Comparison of ENCODE assay signal across 8 cellular contexts in the genomic region with DNA sequence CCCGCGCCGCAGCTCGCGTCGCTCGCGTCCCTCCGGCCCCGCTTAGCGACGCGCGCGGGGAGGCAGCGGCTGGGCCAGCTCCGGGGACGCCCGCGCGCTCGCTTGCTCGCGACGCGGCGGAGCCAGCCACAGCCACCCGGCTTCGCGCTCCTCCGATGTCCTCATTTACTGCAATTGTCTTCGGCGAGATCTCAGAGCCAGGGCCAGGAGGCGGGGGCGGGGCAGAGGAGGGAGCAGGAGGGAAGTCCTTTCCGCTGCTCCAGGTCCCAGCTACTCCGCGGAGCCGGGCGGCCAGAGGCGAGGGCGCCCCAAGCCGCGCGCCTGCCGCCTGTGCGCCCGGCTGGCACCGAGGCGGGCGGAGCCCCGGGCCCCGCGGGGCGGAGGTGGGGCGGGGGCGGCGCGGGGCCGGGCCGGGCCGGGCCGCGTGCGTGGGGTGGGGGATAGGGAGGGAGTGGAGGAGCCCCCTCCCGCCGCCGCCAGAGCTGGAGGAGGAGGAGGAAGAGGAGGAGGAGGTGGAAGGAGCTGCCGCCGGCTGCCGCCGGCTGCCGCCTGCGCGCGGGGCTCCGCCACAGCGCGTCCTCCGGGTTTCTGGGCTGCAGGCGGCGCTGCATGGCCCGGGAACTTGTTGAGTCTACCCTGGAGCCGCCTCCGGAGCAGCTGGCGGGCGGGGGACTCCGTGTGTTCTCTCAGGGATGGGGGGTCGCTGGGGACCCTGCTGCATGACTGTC. TPM values are rescaled to one million over a fixed set of nuclear protein-coding genes. Genes with fewer than 3 reads are reported as not detected.
DNase-seq lines count a peak whose midpoint lies in the region; ATAC-seq, FAIRE-seq and TF ChIP-seq lines count a peak whose summit lies in the region.

Gene INSYN2A, minus strand, starts transcription at position 365 of the 728 bp plus-strand sequence. CDS start 20,196 bp downstream, outside the sequence.

- peaks cover 24% of the 10 kb centered on the region for H3K4me1 ChIP-seq in A549
- H3K4me1 ChIP-seq in HUES64 (ENCODE audit: insufficient read depth, low read length) = peaks cover 8% of the 10 kb centered on the region; the same call in 1 of the 2 replicates
- H3K4me1 ChIP-seq in H1 (replicated peaks in 1 of 4; ENCODE audit: control insufficient read depth in 3 of 4, insufficient read depth in 4 of 4, low read length in 3 of 4) = peaks cover 3 to 9% (median 7%) of the 10 kb centered on the region in 4 experiments; a peak in 5 of 7 replicates
- peaks cover 9% of the 10 kb centered on the region for H3K4me1 ChIP-seq in mesodermal cell (ENCODE audit: control insufficient read depth, insufficient read depth, low read length, poor library complexity, severe bottlenecking)

- H3K27me3 ChIP-seq in HUES64 (ENCODE audit: insufficient read depth, low read length) (peaks cover 58% of the 10 kb centered on the region), H1 (replicated peaks in 1 of 4; ENCODE audit: control insufficient read depth in 3 of 4, extremely low read depth in 1 of 4, insufficient read depth in 3 of 4, low read length in 3 of 4) (peaks cover 0 to 34% (median 17%) of the 10 kb centered on the region in 4 experiments; a peak in 6 of 7 replicates)

- H2BK20ac ChIP-seq in H1 (ENCODE audit: low read length) = no peak within 1 kb of the TSS

- no peak for TF ChIP-seq EP300 in A549 (IDR thresholded peaks at IDR 0.05)
- TF ChIP-seq EP300 in H1 (IDR thresholded peaks at IDR 0.05; ENCODE audit: borderline replicate concordance in 1 of 2, low read depth in 2 of 2, low read length in 2 of 2) = no peak; a peak in 1 of 3 replicates

- peak within 1 kb of the TSS; percentile 37; the same call in 1 of the 2 replicates for H4K8ac ChIP-seq in H1 (ENCODE audit: extremely low read depth, insufficient read depth, low read length)

- H2AK5ac ChIP-seq in H1 (ENCODE audit: low read depth, low read length) = 0 out of 2 replicates have a peak within 1 kb of the TSS, but pooled peaks have one; percentile 61

- no peak for TF ChIP-seq POLR2A in A549 (IDR thresholded peaks at IDR 0.05; ENCODE audit: low read length)
- no peak for TF ChIP-seq POLR2A in H1 (IDR thresholded peaks at IDR 0.05; ENCODE audit: control extremely low read depth in 1 of 2, low read depth in 2 of 2, low read length in 2 of 2)

- 0% methylated on average over 18 of the region's 89 CpGs for WGBS in A549 (ENCODE audit: missing lambda C conversion rate)
- WGBS in HUES64 = under 1% methylated on average over 86 of the region's 89 CpGs
- 1% methylated on average over 36 of the region's 89 CpGs; no CpG with 5 or more reads in 1 of the 2 experiments for WGBS in H1 (ENCODE audit: extremely low coverage in 1 of 2, insufficient coverage in 1 of 2, insufficient read length in 1 of 2, insufficient replicate concordance in 2 of 2, low coverage in 1 of 2, low lambda C conversion rate in 2 of 2, missing lambda C conversion rate in 1 of 2), 2 experiments
- WGBS in mesodermal cell (ENCODE audit: insufficient coverage in 2 of 2), 2 experiments = 0 to 1% methylated on average over 39 to 50 of the region's 89 CpGs

- ATAC-seq in A549 = peak; percentile 70 to 72

- peak within 1 kb of the TSS; percentile 6; the same call in 1 of the 2 replicates for H3K18ac ChIP-seq in H1 (ENCODE audit: extremely low read depth, low read length)

- CTCF ChIA-PET in A549 (lab: Yijun Ruan, JAX) (interaction anchor here (0.9 to 1.4 kb wide), 2 partner anchors 19 to 46 kb away, joined by 3 to 6 read pairs; no protein-coding TSS in a partner anchor), H1 (lab: Charles Lee; ENCODE audit: partially characterized antibody) (interaction anchor here (1.1 to 1.4 kb wide), 2 partner anchors 260 to 381 kb away, joined by 3 to 4 read pairs; no protein-coding TSS in a partner anchor)

- peak within 1 kb of the TSS; percentile 56 to 87 for H3K27ac ChIP-seq in A549
- no peak within 1 kb of the TSS for H3K27ac ChIP-seq in HUES64 (ENCODE audit: low read depth, low read length)
- no peak within 1 kb of the TSS for H3K27ac ChIP-seq in H1 (ENCODE audit: low read depth, low read length)
- no peak within 1 kb of the TSS for H3K27ac ChIP-seq in mesodermal cell (ENCODE audit: low read depth, low read length, severe bottlenecking)

- H3K23me2 ChIP-seq in H1 (ENCODE audit: low read depth, low read length) = peaks cover 13% of the 10 kb centered on the region; the same call in 1 of the 2 replicates

- H3K9ac ChIP-seq in HUES64 (ENCODE audit: low read depth, low read length) (peak within 1 kb of the TSS; percentile 35; the same call in 1 of the 2 replicates), H1 (replicated peaks in 1 of 4; ENCODE audit: extremely low read depth in 1 of 4, low read depth in 3 of 4, low read length in 3 of 4) (peak within 1 kb of the TSS in 2 of 4 experiments; percentile 17 to 67; a peak in 3 of 7 replicates)

- peaks cover 11 to 12% of the 10 kb centered on the region in 2 experiments for H4K20me1 ChIP-seq in H1 (replicated peaks in 1 of 2; ENCODE audit: control insufficient read depth in 1 of 2, insufficient read depth in 2 of 2, low read length in 2 of 2)

- POLR2A ChIA-PET in A549 (lab: Yijun Ruan, JAX) = no interaction called here
- POLR2A ChIA-PET in H1 (lab: Charles Lee; ENCODE audit: partially characterized antibody) = interaction anchor here (0.6 to 2.1 kb wide), 3 partner anchors 9 to 50 kb away, joined by 3 to 6 read pairs (median 4); no protein-coding TSS in a partner anchor

- no peak within 1 kb of the TSS for H2BK5ac ChIP-seq in H1 (ENCODE audit: low read depth, low read length)

- DNase-seq in A549 (ENCODE audit: low read depth in 1 of 2, low spot score in 1 of 2) (peak; percentile 43 to 46), H1 (ENCODE audit: low read depth in 1 of 2, low spot score in 2 of 2) (peak in 1 of 2 experiments; percentile 76), SKM-1 (lab: John Stamatoyannopoulos, UW; ENCODE audit: unreplicated experiment) (no peak), NCI-H187 (lab: John Stamatoyannopoulos, UW) (no peak), NCI-H2107 treated with DMSO at 0.1 percent for 48 hours (lab: John Stamatoyannopoulos, UW; ENCODE audit: unreplicated experiment) (no peak), LoVo (ENCODE audit: low spot score) (no peak)

- no peak within 1 kb of the TSS for H2AFZ ChIP-seq in H1 (ENCODE audit: low read length)

- TF ChIP-seq CTCF in A549 (IDR thresholded peaks at IDR 0.05) = peak; percentile 38; the same call in 2 of the 3 replicates
- TF ChIP-seq CTCF in H1 (IDR thresholded peaks at IDR 0.05; ENCODE audit: control extremely low read depth in 1 of 3, insufficient read depth in 1 of 3, low read depth in 1 of 3, low read length in 3 of 3) = peak; percentile 39 to 53 (median 40)

- no peak within 1 kb of the TSS for H2BK12ac ChIP-seq in H1 (ENCODE audit: low read depth, low read length)

- H3K23ac ChIP-seq in H1 (ENCODE audit: insufficient read length) = no peak within 1 kb of the TSS

- no peak within 1 kb of the TSS for H2BK15ac ChIP-seq in H1 (ENCODE audit: low read length)

- H3K4me3 ChIP-seq in A549 (peak within 1 kb of the TSS; percentile 62), HUES64 (ENCODE audit: low read length) (peak within 1 kb of the TSS; percentile 56), H1 (ENCODE audit: extremely low read depth in 1 of 4, insufficient read depth in 2 of 4, low read depth in 3 of 4, low read length in 4 of 4) (peak within 1 kb of the TSS; percentile 44 to 66 (median 49)), mesodermal cell (ENCODE audit: extremely low read depth, insufficient read depth, low read length, poor library complexity, severe bottlenecking) (peak within 1 kb of the TSS; percentile 40)

- TF ChIP-seq RAD21 in A549 (conservative IDR thresholded peaks at IDR 0.05 in 1 of 2, IDR thresholded peaks at IDR 0.05 in 1 of 2) (peak in 1 of 2 experiments; percentile 24; a peak in 1 of 5 replicates), H1 (IDR thresholded peaks at IDR 0.05 in 1 of 2, conservative IDR thresholded peaks at IDR 0.05 in 1 of 2; ENCODE audit: low read depth in 2 of 2, low read length in 2 of 2) (peak; percentile 41 to 54)

- H3K56ac ChIP-seq in H1 (replicated peaks; ENCODE audit: insufficient read length, low read depth, low read length) = no peak within 1 kb of the TSS

- no peaks in the 10 kb centered on the region for H3K9me3 ChIP-seq in A549
- H3K9me3 ChIP-seq in HUES64 (ENCODE audit: insufficient read depth, low read depth, low read length) = no peaks in the 10 kb centered on the region
- H3K9me3 ChIP-seq in H1 (ENCODE audit: insufficient read depth in 2 of 2, low read depth in 1 of 2, low read length in 1 of 2) = no peaks in the 10 kb centered on the region
- no peaks in the 10 kb centered on the region for H3K9me3 ChIP-seq in mesodermal cell (ENCODE audit: control insufficient read depth, low read length)

- H3K4ac ChIP-seq in H1 (replicated peaks; ENCODE audit: insufficient read length, low read depth, low read length) = peak within 1 kb of the TSS; percentile 53

- H3K4me2 ChIP-seq in A549 (peak within 1 kb of the TSS; percentile 98), H1 (ENCODE audit: insufficient read depth in 1 of 2, low read depth in 2 of 2, low read length in 2 of 2) (peak within 1 kb of the TSS; percentile 93 to 97)

- H4K5ac ChIP-seq in H1 (ENCODE audit: insufficient read length, low read depth, low read length) = no peak within 1 kb of the TSS

- H3K79me2 ChIP-seq in H1 (ENCODE audit: control insufficient read depth in 1 of 2, insufficient read depth in 2 of 2, low read length in 2 of 2) = no peaks in the 10 kb centered on the region

- H3K14ac ChIP-seq in H1 (ENCODE audit: insufficient read length) = no peak within 1 kb of the TSS

- no peak for FAIRE-seq in A549 (lab: Jason Lieb, UNC)
- no peak for FAIRE-seq in H1 (lab: Jason Lieb, UNC)

- H3K36me3 ChIP-seq in HUES64 (ENCODE audit: insufficient read depth, low read length) = no peaks in the 10 kb centered on the region
- no peaks in the 10 kb centered on the region for H3K36me3 ChIP-seq in H1 (ENCODE audit: control insufficient read depth in 2 of 4, insufficient read depth in 4 of 4, low read length in 3 of 4)
- no peaks in the 10 kb centered on the region for H3K36me3 ChIP-seq in mesodermal cell (ENCODE audit: control insufficient read depth, insufficient read depth, low read length)

- no peak within 1 kb of the TSS for H4K91ac ChIP-seq in H1 (replicated peaks; ENCODE audit: insufficient read length, low read length)

- no peaks in the 10 kb centered on the region for H3K79me1 ChIP-seq in H1 (ENCODE audit: low read depth, low read length)

- no peak within 1 kb of the TSS for H2BK120ac ChIP-seq in H1 (replicated peaks; ENCODE audit: low read depth, low read length)

RNA-seq across cellular contexts. Expression of gene INSYN2A, which starts in this region (rescaled TPM):
- polyA plus RNA-seq in A549 (2011; rRNA removed) (0.20 and 0.25 TPM in 2 replicates), A549 (2017; fragmentation: RNase III; extraction: RNeasy Plus Mini Kit Qiagen cat#74134 plus additional on column Dnase treatment) (0.47 to 0.62 TPM (median 0.54 TPM) in 3 replicates), H1 (2011; rRNA removed) (0.08 and 0.11 TPM in 2 replicates)
- polyA plus RNA-seq in A549 (2012; cell fraction: cytosol; rRNA removed) = 0.19 and 0.25 TPM in 2 replicates
- 0.20 and 0.23 TPM in 2 replicates for polyA plus RNA-seq in A549 (2012; cell fraction: nucleus; rRNA removed)
- 0.24 and 0.25 TPM in 2 replicates for polyA minus RNA-seq in A549 (2011; rRNA and poly(A)+ RNA removed)
- polyA plus RNA-seq in HUES64 (2013, experiment 1 of 2) = 0.10 TPM
- 0.13 TPM for polyA plus RNA-seq in HUES64 (2013, experiment 2 of 2)
- total RNA-seq in H1 (2021; fragmentation: NEBNext Ultra II Directional; extraction: Animal tissue kit (Norgen Biotek cat#: 25700)) = 0.19 TPM in 2 replicates
- polyA plus RNA-seq in H1 (2011; cell fraction: cytosol; rRNA removed) = 0.09 TPM
- 0.19 TPM for polyA plus RNA-seq in H1 (2011; cell fraction: nucleus; rRNA removed)
- 0.09 to 0.23 TPM (median 0.18 TPM) in 4 replicates for polyA plus RNA-seq in H1 (2012, experiment 1 of 2)
- polyA plus RNA-seq in H1 (2012, experiment 2 of 2) = not detected
- 0.14 TPM for polyA plus RNA-seq in H1 (2013, experiment 1 of 2)
- polyA plus RNA-seq in H1 (2013, experiment 2 of 2) = 0.13 TPM
- 0.10 and 0.22 TPM in 2 replicates for polyA minus RNA-seq in H1 (2011; rRNA and poly(A)+ RNA removed)
- polyA minus RNA-seq in H1 (2011; cell fraction: cytosol; rRNA and poly(A)+ RNA removed) = not detected
- polyA minus RNA-seq in H1 (2011; cell fraction: nucleus; rRNA and poly(A)+ RNA removed) = not detected
- polyA plus RNA-seq in mesodermal cell (2013, experiment 1 of 2) = 0.48 TPM
- polyA plus RNA-seq in mesodermal cell (2013, experiment 2 of 2) = 0.25 TPM

Comparison
In these comparisons a context has a peak if more than half of its experiments do, and no peak if none do; other contexts are left out.
1. Peak in DNase-seq, ATAC-seq, H3K4me3 ChIP-seq, H3K27ac ChIP-seq and H3K4me2 ChIP-seq in A549; RNA of the gene not detected or under 1 TPM.
2. Of the 18 proteins assayed by ChIP-seq in both H1 and A549: peak only in H1: none; only in A549: none; in both: CTCF; in neither: 16; mixed calls (peak in some experiments, not most) for 1.